In genomic region chr9:95061916-95062600, GRCh38 we compare ENCODE assay signal across 1 cellular context.
TF ChIP-seq lines count a peak whose summit lies in the region.

No MANE protein-coding gene starts in this region.

TF ChIP-seq in HepG2, 621 proteins besides CTCF, POLR2A, EP300 and RAD21 (continued from another document):
- no peak for TF ChIP-seq MLXIP (CRISPR knock-in tag; IDR thresholded peaks at IDR 0.05; ENCODE audit: borderline replicate concordance)
- TF ChIP-seq TFAP4 (IDR thresholded peaks at IDR 0.05; ENCODE audit: borderline replicate concordance, low read depth) = no peak
- no peak for TF ChIP-seq HINFP (CRISPR knock-in tag; IDR thresholded peaks at IDR 0.05; ENCODE audit: low read depth)
- TF ChIP-seq ZNF574 (CRISPR knock-in tag; IDR thresholded peaks at IDR 0.05) = no peak
